Comparison of ENCODE assay signal across 8 cellular contexts in the genomic region with DNA sequence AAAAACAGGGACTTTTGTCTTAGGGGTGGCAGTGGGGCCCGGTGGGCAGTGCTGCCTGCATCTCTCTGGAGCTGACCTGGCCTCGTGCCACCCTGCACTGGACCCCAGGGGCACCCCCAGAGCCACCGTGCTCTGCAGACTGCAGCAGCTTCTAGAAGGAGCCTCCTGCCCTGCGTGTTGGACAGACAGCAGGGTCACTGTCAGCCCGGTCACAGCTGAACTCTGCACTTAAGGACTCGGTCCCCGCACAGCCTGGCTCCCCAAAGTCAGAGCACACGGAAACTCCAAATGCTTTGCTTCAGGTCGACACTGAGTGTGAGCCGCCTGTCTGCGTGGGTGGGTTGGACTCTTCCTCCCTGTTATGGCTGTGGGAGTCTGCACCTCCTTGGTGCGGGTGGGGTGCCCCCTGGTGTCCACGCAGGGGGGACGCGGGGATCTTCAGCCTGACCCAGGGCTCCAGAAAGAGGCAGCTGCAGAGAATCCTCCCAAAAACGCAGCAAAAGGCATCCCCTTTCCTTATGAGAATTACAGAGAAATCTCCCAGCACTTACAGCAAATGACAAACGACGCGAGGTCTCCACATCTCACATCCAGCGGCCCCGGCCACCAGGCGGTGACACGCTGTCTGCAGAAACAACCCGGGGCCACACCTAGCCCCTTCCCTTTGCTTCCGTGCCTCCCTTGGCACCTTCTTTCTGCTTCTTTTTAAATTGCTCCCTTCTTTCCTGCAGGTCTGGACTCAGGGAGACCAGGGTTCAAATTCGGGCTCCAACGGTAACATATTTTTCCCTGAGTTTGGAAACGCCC. TPM values are rescaled to one million over a fixed set of nuclear protein-coding genes. Genes with fewer than 3 reads are reported as not detected.
DNase-seq lines count a peak whose midpoint lies in the region; ATAC-seq and TF ChIP-seq lines count a peak whose summit lies in the region.

No MANE protein-coding gene starts in this region.

- no peak for ATAC-seq in GM21825 (IDR thresholded peaks at IDR 0.05; ENCODE audit: unreplicated experiment)
- ATAC-seq in HG02678 (IDR thresholded peaks at IDR 0.05; ENCODE audit: unreplicated experiment), result no peak

- TF ChIP-seq POLR2A in adrenal gland (IDR thresholded peaks at IDR 0.05), result no peak

- no peaks in the 10 kb centered on the region for H3K36me3 ChIP-seq in adrenal gland (replicated peaks in 1 of 2)

- in situ Hi-C loops in KBM-7 (cut with MboI; ENCODE audit: low pct_unique_long_range_greater_than_20kb, low sequenced_read_pairs), result loop anchor here (25.0 kb wide), 1 partner anchor 531 kb away; no protein-coding TSS in a partner anchor

- intact Hi-C loops in adrenal gland (cut with DNase I), result no loop called here

- H3K4me3 ChIP-seq in adrenal gland, result no peak overlapping the region

- H3K9me3 ChIP-seq in adrenal gland (replicated peaks in 1 of 3), result no peaks in the 10 kb centered on the region

- peak in 5 of 6 experiments; percentile 32 to 59 (median 46) for TF ChIP-seq CTCF in adrenal gland (IDR thresholded peaks at IDR 0.05)

- no peaks in the 10 kb centered on the region for H3K4me1 ChIP-seq in adrenal gland (replicated peaks in 1 of 2)

- DNase-seq in COLO668 (lab: John Stamatoyannopoulos, UW; ENCODE audit: unreplicated experiment) (peak; percentile 49), KBM-7 (peak; percentile 34), adrenal gland (peak in 5 of 7 donors; percentile 16 to 53 (median 46)), inferior parietal cortex (ENCODE audit: extremely low spot score) (peak; percentile 27), NCI-H446 (lab: John Stamatoyannopoulos, UW) (no peak)
- peak; percentile 59 for DNase-seq in stimulated activated CD8-positive, alpha-beta memory T cell treated with anti-CD3 and anti-CD28 coated beads, Interleukin-4, amount 100 ng/mL, for 48 hours

- 38 to 49% (median 43%) methylated on average over 22 to 28 of the region's 28 CpGs for WGBS in adrenal gland, 4 donors

- H3K27ac ChIP-seq in adrenal gland, result no peak overlapping the region

- no peaks in the 10 kb centered on the region for H3K27me3 ChIP-seq in adrenal gland

RNA-seq across cellular contexts. Expression of a gene that starts 36.3 kb away (rescaled TPM):
- total RNA-seq in adrenal gland, result 10 to 100 TPM in 1 of 8 donors, 1 to 10 TPM in 6, under 1 TPM in 1; 0.95 to 11.2 (median 2.8) TPM
- 1 to 10 TPM in 2 of 3 donors, under 1 TPM in 1; 0.05 to 4.1 (median 3.7) TPM for polyA plus RNA-seq in adrenal gland

Comparison
In these comparisons a context has a peak if more than half of its experiments do, and no peak if none do; other contexts are left out.
1. DNase-seq: peak in COLO668 (single experiment), KBM-7 (single experiment), adrenal gland (5 of 7), inferior parietal cortex (single experiment) and stimulated activated CD8-positive, alpha-beta memory T cell treated with anti-CD3 and anti-CD28 coated beads, Interleukin-4, amount 100 ng/mL, for 48 hours (single experiment); none in NCI-H446 (0 of 2).